Comparison of ENCODE assay signal across 17 cellular contexts in the genomic region with DNA sequence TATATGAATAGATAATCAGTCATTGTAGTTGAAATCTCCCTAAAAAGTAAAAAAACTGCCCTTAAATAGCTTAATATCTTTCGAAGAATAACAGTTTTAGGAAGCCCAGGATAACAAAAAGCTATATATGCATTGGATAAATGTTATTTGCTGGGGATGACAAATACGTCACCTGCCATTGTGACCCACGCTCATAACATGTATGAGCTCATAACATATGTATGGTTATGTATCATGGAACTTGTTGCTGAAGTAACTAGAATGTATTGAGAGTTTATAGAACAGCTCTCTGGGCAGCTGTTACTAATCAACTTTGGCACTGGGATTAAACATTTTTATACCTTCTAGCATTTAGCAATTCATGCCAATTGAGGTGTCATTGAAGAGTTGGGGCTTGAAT.
"Had no signal": no experiment of that assay in that cellular context is flagged by ENCODE, and none has a peak within 500 bp of the region (broad histone marks: within the 10 kb centered on the region; RNA-seq: fewer than 3 reads in every experiment).

No MANE protein-coding gene starts in this region.

- ATAC-seq: activated CD8-positive, alpha-beta T cell treated with anti-CD3 and anti-CD28 coated beads, Interleukin-2, amount 10 ng/mL, durations not matched to agents 7 days and 5 days; body of pancreas; pancreas; T-helper 17 cell had no signal

- DNase-seq: activated CD4-positive, alpha-beta T cell treated with anti-CD3 and anti-CD28 coated beads, Interleukin-2, amount 10 ng/mL, durations not matched to agents 24 days and 14 days; activated CD4-positive, CD25-positive, alpha-beta regulatory T cell; activated CD8-positive, alpha-beta memory T cell treated with anti-CD3 and anti-CD28 coated beads, Interleukin-2, amount 50 U/mL, for 48 hours; activated CD8-positive, alpha-beta T cell treated with anti-CD3 and anti-CD28 coated beads, Interleukin-2, amount 10 ng/mL, durations not matched to agents 7 days and 5 days; activated naive CD8-positive, alpha-beta T cell treated with anti-CD3 and anti-CD28 coated beads for 36 hours; amygdala; body of pancreas; effector CD4-positive, alpha-beta T cell; foreskin melanocyte; head of caudate nucleus; pancreas; stimulated activated CD4-positive, alpha-beta T cell treated with anti-CD3 and anti-CD28 coated beads, Interleukin-2, amount 100 ng/mL, for 24 hours; T-helper 17 cell; tibial artery; uterus had no signal

- H3K27ac ChIP-seq: body of pancreas, coronary artery, pancreas, tibial artery had no signal

- H3K4me3 Mint-ChIP-seq: activated naive CD8-positive, alpha-beta T cell treated with anti-CD3 and anti-CD28 coated beads for 36 hours had no signal

- H3K9me3 ChIP-seq: body of pancreas, pancreas, tibial artery, uterus had no signal

- H3K27me3 Mint-ChIP-seq: activated CD4-positive, alpha-beta T cell treated with anti-CD3 and anti-CD28 coated beads, Interleukin-2, amount 10 ng/mL, durations not matched to agents 24 days and 14 days; activated naive CD8-positive, alpha-beta T cell treated with anti-CD3 and anti-CD28 coated beads for 36 hours; central memory CD8-positive, alpha-beta T cell; T-helper 17 cell had no signal

- H3K4me3 ChIP-seq: body of pancreas, coronary artery, pancreas, tibial artery, uterus had no signal

- H3K9me3 Mint-ChIP-seq: activated CD4-positive, alpha-beta T cell treated with anti-CD3 and anti-CD28 coated beads, Interleukin-2, amount 10 ng/mL, durations not matched to agents 24 days and 14 days; activated naive CD8-positive, alpha-beta T cell treated with anti-CD3 and anti-CD28 coated beads for 36 hours; central memory CD8-positive, alpha-beta T cell had no signal

- H3K27me3 ChIP-seq: body of pancreas, pancreas, tibial artery, uterus had no signal

- H3K36me3 ChIP-seq: pancreas, uterus had no signal
